Comparison of ENCODE assay signal across 22 cellular contexts in the genomic region with DNA sequence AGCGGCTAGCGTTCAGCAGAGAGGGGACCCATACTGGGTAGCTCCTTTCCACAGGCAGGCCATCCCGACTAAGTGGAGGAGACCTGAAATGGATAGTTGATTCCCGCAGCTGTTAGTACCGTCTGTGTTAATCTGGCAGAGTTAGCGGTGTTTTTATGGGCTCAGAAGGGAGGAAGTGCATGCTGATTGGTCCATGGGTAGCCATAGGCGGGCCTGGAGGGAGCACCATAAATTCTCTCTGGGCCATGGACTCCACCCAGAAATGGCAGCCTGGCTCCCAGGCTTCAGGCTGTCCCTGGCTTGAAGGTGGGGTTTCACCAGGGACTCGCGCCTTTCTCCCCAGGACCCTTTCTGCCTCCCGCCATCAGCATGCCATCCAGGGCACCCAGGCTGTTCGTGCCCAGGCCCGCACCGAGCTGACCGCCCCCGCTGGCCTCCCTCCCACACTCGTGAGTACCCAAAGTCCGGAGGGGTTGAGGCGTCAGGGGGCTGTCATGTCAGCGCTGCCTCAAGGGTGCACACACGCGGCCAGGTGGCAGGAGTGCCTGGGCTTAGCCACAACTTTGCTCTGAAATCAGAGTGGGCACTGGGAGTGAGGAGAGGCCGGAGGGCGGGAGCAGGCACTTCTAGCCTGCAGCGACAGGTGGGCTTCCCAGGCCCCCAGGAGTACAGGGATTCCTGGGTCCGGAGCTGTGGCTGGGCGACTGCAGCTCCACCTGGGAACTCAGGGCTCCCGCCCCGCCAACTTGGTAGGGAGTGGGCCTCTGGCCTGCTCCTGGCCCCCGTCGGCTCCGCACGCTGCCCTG.
"Had no signal": no experiment of that assay in that cellular context is flagged by ENCODE, and none has a peak within 500 bp of the region (broad histone marks: within the 10 kb centered on the region; RNA-seq: fewer than 3 reads in every experiment).

No MANE protein-coding gene starts in this region.

- FAIRE-seq: endothelial cell of umbilical vein, urothelium cell line had no signal

- H3K9me3 ChIP-seq: heart left ventricle, ovary, right atrium auricular region, sigmoid colon, stomach had no signal

- H3K9me3 Mint-ChIP-seq: endodermal cell had no signal

- H3K27me3 Mint-ChIP-seq: naive thymus-derived CD4-positive, alpha-beta T cell had no signal

- H3K4me3 Mint-ChIP-seq: endodermal cell; naive thymus-derived CD4-positive, alpha-beta T cell; neural crest cell had no signal

- H3K4me1 ChIP-seq: heart left ventricle, right atrium auricular region, sigmoid colon, stomach had no signal

- H3K4me3 ChIP-seq: coronary artery, heart left ventricle, ovary, right atrium auricular region, sigmoid colon, skin epidermis, stomach had no signal

- H3K27ac ChIP-seq: coronary artery, heart left ventricle, ovary, right atrium auricular region, sigmoid colon, skin epidermis, stomach had no signal

- DNase-seq: effector CD4-positive, alpha-beta T cell; endodermal cell; erythroblast; foreskin melanocyte; heart left ventricle; hippocampal formation; mammary epithelial cell; naive thymus-derived CD4-positive, alpha-beta T cell; nucleus accumbens; ovary; sigmoid colon; stimulated activated CD4-positive, alpha-beta T cell treated with anti-CD3 and anti-CD28 coated beads, Interleukin-12 subunit alpha, Interleukin-12 subunit beta, amount 100 ng/mL, for 4 hours; stimulated activated naive CD4-positive, alpha-beta T cell; stomach; trophoblast cell had no signal

- H3K36me3 ChIP-seq: heart left ventricle, ovary, right atrium auricular region, sigmoid colon, stomach had no signal

- H3K27me3 ChIP-seq: heart left ventricle, ovary, right atrium auricular region, sigmoid colon, stomach had no signal

- H3K36me3 Mint-ChIP-seq: naive thymus-derived CD4-positive, alpha-beta T cell had no signal

- H3K27ac Mint-ChIP-seq: endodermal cell; naive thymus-derived CD4-positive, alpha-beta T cell had no signal

- ATAC-seq: left lobe of liver; naive thymus-derived CD4-positive, alpha-beta T cell had no signal

- H3K4me1 Mint-ChIP-seq: endodermal cell; naive thymus-derived CD4-positive, alpha-beta T cell; neural crest cell had no signal
